ENCODE assay signal across 26 cellular contexts in the genomic region with DNA sequence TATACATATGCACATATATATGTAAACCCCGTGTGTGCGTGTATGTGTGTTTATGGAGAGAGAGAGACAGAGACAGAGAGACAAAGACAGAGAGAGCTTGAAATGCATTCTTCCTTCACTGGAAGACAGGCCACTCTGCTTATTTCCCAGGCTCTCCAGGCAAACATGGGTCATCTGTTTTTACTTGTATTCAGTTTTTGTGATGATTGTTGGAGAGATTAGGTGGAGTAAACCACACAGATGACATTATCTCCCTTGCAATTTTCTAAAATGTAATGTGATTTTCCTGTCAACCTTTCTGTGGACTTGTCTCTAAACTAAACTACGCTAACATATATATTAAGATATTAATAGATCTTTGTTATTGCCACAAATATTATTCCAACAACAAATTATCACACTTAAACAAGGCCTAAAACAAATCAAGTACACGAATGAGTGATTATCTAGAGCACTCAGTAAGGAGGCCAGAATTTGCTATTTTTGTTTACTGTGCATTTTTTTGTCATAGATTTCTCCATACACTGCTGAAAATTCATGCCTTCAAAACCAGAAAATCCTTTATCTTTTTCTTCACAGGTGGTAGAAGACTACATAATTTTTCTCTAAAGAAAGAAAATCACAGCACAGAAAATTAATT.
"Had no signal": no experiment of that assay in that cellular context is flagged by ENCODE, and none has a peak within 500 bp of the region (broad histone marks: within the 10 kb centered on the region; RNA-seq: fewer than 3 reads in every experiment).

No MANE protein-coding gene starts in this region.

- FAIRE-seq: endothelial cell of umbilical vein, islet of Langerhans, pancreas had no signal

- ATAC-seq: heart right ventricle; left cardiac atrium; left lung; mucosa of descending colon; natural killer cell treated with Interleukin-12 subunit alpha and Interleukin-12 subunit beta and Interleukin-15 and Interleukin-18, amount 100 ng/mL, for 72 hours; pancreas; sciatic nerve; stimulated activated effector memory CD8-positive, alpha-beta T cell treated with anti-CD3 and anti-CD28 coated beads, Interleukin-12 subunit alpha, Interleukin-12 subunit beta, amount 100 ng/mL, for 72 hours had no signal

- H3K9me3 ChIP-seq: esophagus muscularis mucosa, left lung, mucosa of descending colon, neutrophil, pancreas, thyroid gland, vagina had no signal

- H3K4me3 ChIP-seq: esophagus muscularis mucosa, heart right ventricle, left lung, mucosa of descending colon, pancreas, stomach, thyroid gland, vagina had no signal

- H3K36me3 ChIP-seq: esophagus muscularis mucosa, heart right ventricle, left lung, neutrophil, pancreas, stomach, thyroid gland, vagina had no signal

- H3K4me1 ChIP-seq: heart right ventricle, left lung, pancreas, stomach, vagina had no signal

- H3K27ac ChIP-seq: esophagus muscularis mucosa, heart right ventricle, left lung, neutrophil, pancreas, stomach, thyroid gland, vagina had no signal

- H3K27me3 ChIP-seq: esophagus muscularis mucosa, heart right ventricle, left lung, neutrophil, pancreas, stomach, thyroid gland, vagina had no signal

- DNase-seq: dermis blood vessel endothelial cell; effector memory CD4-positive, alpha-beta T cell; foreskin melanocyte; glutamatergic neuron; heart right ventricle; hippocampal formation; left cardiac atrium; left lung; mesenchymal stem cell; mucosa of descending colon; naive B cell; pancreas; stimulated activated CD4-positive, alpha-beta T cell treated with anti-CD3 and anti-CD28 coated beads, Interleukin-2, amount 100 ng/mL, for 24 hours; stimulated activated CD4-positive, alpha-beta T cell treated with anti-CD3 and anti-CD28 coated beads, Interleukin-4, amount 100 ng/mL, for 24 hours; stimulated activated naive CD4-positive, alpha-beta T cell treated with Interleukin-2 at 50 U/mL for 16 hours; stomach; thyroid gland; trophoblast cell had no signal
